Comparison of ENCODE assay signal across 8 cellular contexts in the genomic region with DNA sequence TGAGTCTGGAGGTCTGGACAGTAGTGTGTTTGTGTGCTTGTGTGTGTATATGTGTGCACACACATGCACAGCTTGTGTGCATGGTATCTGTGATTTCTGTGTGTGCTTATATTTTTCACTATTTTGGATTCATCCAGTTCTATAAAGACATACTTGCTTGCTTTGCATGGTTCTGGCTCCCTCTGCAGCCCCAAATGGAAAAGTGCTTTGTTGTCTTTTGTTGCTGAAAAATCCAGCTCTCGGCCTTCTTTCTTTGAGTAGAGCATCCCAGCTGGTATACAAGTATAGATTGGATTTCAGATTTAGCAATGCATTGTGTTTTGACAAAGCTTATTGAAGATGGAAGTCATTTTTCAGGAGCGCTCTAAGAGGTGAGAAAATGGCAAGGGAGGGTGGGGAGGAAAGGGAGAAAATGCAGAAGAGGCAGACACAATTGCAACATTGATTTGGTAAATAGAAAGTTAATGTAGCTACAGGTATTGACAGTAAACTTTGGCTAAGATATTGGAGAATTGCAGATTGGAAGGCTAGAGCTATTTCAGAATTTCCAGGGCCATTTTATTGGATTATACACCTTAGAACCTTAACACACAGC.
DNase-seq lines count a peak whose midpoint lies in the region; ATAC-seq and TF ChIP-seq lines count a peak whose summit lies in the region.

No MANE protein-coding gene starts in this region.

- H3K4me1 Mint-ChIP-seq in brain = peaks cover 35% of the 10 kb centered on the region

- intact Hi-C loops in right lobe of liver (cut with DNase I) = no loop called here

- TF ChIP-seq CTCF in GM10248 (IDR thresholded peaks at IDR 0.05; ENCODE audit: control extremely low read depth, extremely low read depth, low read depth, missing control alignments) (peak; percentile 51), brain (conservative IDR thresholded peaks at IDR 0.05) (peak; percentile 78 to 89), right lobe of liver (IDR thresholded peaks at IDR 0.05) (peak; percentile 50 to 54 (median 51))

- H3K4me3 Mint-ChIP-seq in brain = no peak overlapping the region

- no peaks in the 10 kb centered on the region for H3K27me3 Mint-ChIP-seq in brain

- no peaks in the 10 kb centered on the region for H3K27me3 ChIP-seq in right lobe of liver

- ATAC-seq in right lobe of liver = peak; percentile 42 to 64 (median 53)
- no peak for ATAC-seq in HG03025 (IDR thresholded peaks at IDR 0.05; ENCODE audit: low FRiP score, unreplicated experiment)

- DNase-seq in GM10248 (ENCODE audit: extremely low spot score) (no peak), NCI-H2081 treated with DMSO at 0.1 percent for 48 hours (lab: John Stamatoyannopoulos, UW) (peak; percentile 53), right lobe of liver (no peak), HCEC 1CT (no peak), SW 1271 (lab: John Stamatoyannopoulos, UW) (no peak), NK-92 (lab: John Stamatoyannopoulos, UW; ENCODE audit: unreplicated experiment) (no peak)

- TF ChIP-seq POLR2A in right lobe of liver (IDR thresholded peaks at IDR 0.05) = no peak

- peaks cover 0 to 3% (median 0%) of the 10 kb centered on the region in 5 experiments for H3K9me3 Mint-ChIP-seq in brain

- H3K27ac Mint-ChIP-seq in brain = no peak overlapping the region

- H3K9me3 ChIP-seq in right lobe of liver = no peaks in the 10 kb centered on the region

- no peak overlapping the region for H3K27ac ChIP-seq in right lobe of liver

- H3K4me3 ChIP-seq in right lobe of liver = no peak overlapping the region

- WGBS in right lobe of liver (ENCODE audit: insufficient coverage, low coverage, low lambda C conversion rate, missing lambda C conversion rate) = 53% methylated on average over 2 of the region's 2 CpGs

- peaks cover 0 to 3% (median 0%) of the 10 kb centered on the region in 4 donors for H3K4me1 ChIP-seq in right lobe of liver

- CTCF ChIA-PET in GM10248 (lab: Yijun Ruan, JAX) = interaction anchor here (0.6 to 1.6 kb wide), 19 partner anchors 9 to 500 kb away, joined by 3 to 8 read pairs (median 3); no protein-coding TSS in a partner anchor

- H3K36me3 ChIP-seq in right lobe of liver = no peaks in the 10 kb centered on the region

- H3K36me3 Mint-ChIP-seq in brain = peaks cover 8% of the 10 kb centered on the region

- POLR2A ChIA-PET in GM10248 (lab: Yijun Ruan, JAX) = no interaction called here
